8 cellular contexts compared by ENCODE assay signal in the genomic region with DNA sequence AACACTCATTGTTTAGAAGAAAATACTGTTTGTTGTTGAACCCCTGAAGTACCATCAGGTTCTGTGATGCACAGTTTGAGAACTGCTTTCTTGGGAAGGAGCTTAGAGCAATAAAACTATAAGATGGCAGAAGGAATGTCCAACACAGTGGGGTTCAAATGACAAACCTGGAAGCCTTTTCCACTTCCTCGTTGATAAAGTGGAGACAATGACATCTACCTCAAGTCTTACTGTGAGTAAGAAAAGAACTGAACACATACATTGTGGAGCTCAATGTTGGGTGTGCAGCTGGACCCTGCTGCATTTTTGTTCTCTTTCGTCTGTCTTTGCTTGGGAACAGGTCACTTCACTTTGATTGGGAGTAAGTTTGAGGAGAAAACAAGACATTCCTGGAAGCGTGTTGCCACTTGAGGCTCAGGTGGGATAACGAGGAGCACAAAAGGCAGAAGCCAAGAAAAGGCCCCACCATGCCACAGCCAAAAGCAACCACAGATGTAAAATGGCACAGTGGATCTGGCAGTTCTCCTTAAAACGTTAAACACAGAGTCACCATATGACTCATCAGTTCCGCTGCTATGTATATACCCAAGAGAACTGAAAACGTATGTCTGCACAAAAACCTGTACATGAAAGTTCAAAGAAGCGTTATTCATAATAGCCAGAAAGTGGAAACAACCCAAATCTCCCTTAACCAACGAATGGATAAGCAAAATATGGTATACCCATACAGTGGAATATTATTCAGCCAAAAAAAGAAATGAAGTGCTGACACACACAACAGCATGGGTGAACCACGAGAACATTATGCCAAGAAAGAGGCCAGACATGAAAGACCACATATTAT. TPM values are rescaled to one million over a fixed set of nuclear protein-coding genes. Genes with fewer than 3 reads are reported as not detected.
DNase-seq lines count a peak whose midpoint lies in the region; ATAC-seq and TF ChIP-seq lines count a peak whose summit lies in the region.

No MANE protein-coding gene starts in this region.

- no peaks in the 10 kb centered on the region for H3K9me3 ChIP-seq in CD8-positive, alpha-beta memory T cell (ENCODE audit: low read length)
- H3K9me3 ChIP-seq in tibial artery = no peaks in the 10 kb centered on the region

- H3K4me3 ChIP-seq in CD8-positive, alpha-beta memory T cell (ENCODE audit: low read length) = no peak overlapping the region
- H3K4me3 ChIP-seq in tibial artery = no peak overlapping the region

- no peaks in the 10 kb centered on the region for H3K36me3 ChIP-seq in CD8-positive, alpha-beta memory T cell (ENCODE audit: insufficient read depth, low read length)
- no peaks in the 10 kb centered on the region for H3K36me3 ChIP-seq in tibial artery

- intact Hi-C loops in tibial artery (cut with DNase I; ENCODE audit: low total_unique reads) = no loop called here

- peaks cover 10% of the 10 kb centered on the region for H3K4me1 ChIP-seq in CD8-positive, alpha-beta memory T cell (ENCODE audit: insufficient read depth, low read length)
- H3K4me1 ChIP-seq in tibial artery = peaks cover 0 to 10% (median 0%) of the 10 kb centered on the region in 4 donors

- no peak for TF ChIP-seq CTCF in tibial artery (IDR thresholded peaks at IDR 0.05)

- no peak overlapping the region for H3K27ac ChIP-seq in CD8-positive, alpha-beta memory T cell (ENCODE audit: low read depth, low read length)
- no peak overlapping the region for H3K27ac ChIP-seq in tibial artery

- H3K4me1 Mint-ChIP-seq in CD8-positive, alpha-beta memory T cell = peaks cover 15 to 53% (median 52%) of the 10 kb centered on the region in 3 donors
- peaks cover 59% of the 10 kb centered on the region for H3K4me1 Mint-ChIP-seq in activated T-cell treated with anti-CD3 and anti-CD28 coated beads, Interleukin-2, amount 50 U/mL, for 72 hours (ENCODE audit: low read depth)

- peak overlapping the region in 6 of 8 donors; percentile 5 to 77 (median 48) for H3K27ac Mint-ChIP-seq in CD8-positive, alpha-beta memory T cell
- peak overlapping the region; percentile 88 for H3K27ac Mint-ChIP-seq in activated T-cell treated with anti-CD3 and anti-CD28 coated beads, Interleukin-2, amount 50 U/mL, for 72 hours

- H3K27me3 Mint-ChIP-seq in CD8-positive, alpha-beta memory T cell = no peaks in the 10 kb centered on the region
- H3K27me3 Mint-ChIP-seq in activated T-cell treated with anti-CD3 and anti-CD28 coated beads, Interleukin-2, amount 50 U/mL, for 72 hours (ENCODE audit: low read depth) = no peaks in the 10 kb centered on the region

- no peaks in the 10 kb centered on the region for H3K27me3 ChIP-seq in CD8-positive, alpha-beta memory T cell (ENCODE audit: insufficient read depth, low read length, poor library complexity, severe bottlenecking)
- no peaks in the 10 kb centered on the region for H3K27me3 ChIP-seq in tibial artery

- DNase-seq in CD8-positive, alpha-beta memory T cell = no peak
- peak; percentile 48 to 56 for DNase-seq in activated T-cell treated with anti-CD3 and anti-CD28 coated beads, Interleukin-2, amount 50 U/mL, for 72 hours
- DNase-seq in GOT3 (lab: John Stamatoyannopoulos, UW) (no peak), foreskin melanocyte (no peak), NCI-H2107 treated with DMSO at 0.1 percent for 48 hours (lab: John Stamatoyannopoulos, UW; ENCODE audit: unreplicated experiment) (no peak), tibial artery (no peak)

- POLR2A ChIA-PET in CD8-positive, alpha-beta memory T cell (lab: Charles Lee) = no interaction called here

- CTCF ChIA-PET in CD8-positive, alpha-beta memory T cell (lab: Charles Lee) = no interaction called here

- peaks cover 0 to 4% (median 4%) of the 10 kb centered on the region in 3 donors for H3K36me3 Mint-ChIP-seq in CD8-positive, alpha-beta memory T cell
- peaks cover 12 to 16% of the 10 kb centered on the region in 2 donors for H3K36me3 Mint-ChIP-seq in activated T-cell treated with anti-CD3 and anti-CD28 coated beads, Interleukin-2, amount 50 U/mL, for 72 hours (ENCODE audit: insufficient read depth in 2 of 2)

- H3K9me3 Mint-ChIP-seq in CD8-positive, alpha-beta memory T cell = no peaks in the 10 kb centered on the region
- peaks cover 3 to 4% of the 10 kb centered on the region in 2 donors for H3K9me3 Mint-ChIP-seq in activated T-cell treated with anti-CD3 and anti-CD28 coated beads, Interleukin-2, amount 50 U/mL, for 72 hours

- ATAC-seq in GM19452 (IDR thresholded peaks at IDR 0.05; ENCODE audit: unreplicated experiment) = peak; percentile 75
- peak; percentile 73 for ATAC-seq in HG03342 (IDR thresholded peaks at IDR 0.05; ENCODE audit: unreplicated experiment)
- peak; percentile 81 to 83 for ATAC-seq in activated T-cell treated with anti-CD3 and anti-CD28 coated beads, Interleukin-2, amount 50 U/mL, for 72 hours (replicated peaks in 1 of 2)

- no peak overlapping the region for H3K4me3 Mint-ChIP-seq in CD8-positive, alpha-beta memory T cell
- peak overlapping the region; percentile 61 to 71 for H3K4me3 Mint-ChIP-seq in activated T-cell treated with anti-CD3 and anti-CD28 coated beads, Interleukin-2, amount 50 U/mL, for 72 hours

RNA-seq across cellular contexts. Expression of a gene that starts 42.9 kb away (rescaled TPM):
- total RNA-seq in CD8-positive, alpha-beta memory T cell = 100 to 1,000 TPM; 484 to 511 TPM
- 476 TPM for polyA plus RNA-seq in CD8-positive, alpha-beta memory T cell
- total RNA-seq in activated T-cell treated with anti-CD3 and anti-CD28 coated beads, Interleukin-2, amount 50 U/mL, for 72 hours = 100 to 1,000 TPM; 362 to 383 TPM

Comparison
In these comparisons a context has a peak if more than half of its experiments do, and no peak if none do; other contexts are left out.
1. DNase-seq: peak in activated T-cell treated with anti-CD3 and anti-CD28 coated beads, Interleukin-2, amount 50 U/mL, for 72 hours (2 of 2); none in CD8-positive, alpha-beta memory T cell (0 of 5), GOT3 (single experiment), foreskin melanocyte (single experiment), NCI-H2107 treated with DMSO at 0.1 percent for 48 hours (single experiment) and tibial artery (0 of 2).
2. H3K4me3 Mint-ChIP-seq: peak in activated T-cell treated with anti-CD3 and anti-CD28 coated beads, Interleukin-2, amount 50 U/mL, for 72 hours (2 of 2); none in CD8-positive, alpha-beta memory T cell (0 of 7).
3. Peak in every context shown above with its lines, with median percentiles within 50 percentile points of each other: ATAC-seq.